21 cellular contexts compared by ENCODE assay signal in genomic region chr3:127420825-127421224, GRCh38.
DNase-seq lines count a peak whose midpoint lies in the region; ATAC-seq and TF ChIP-seq lines count a peak whose summit lies in the region.
"Had no signal": no experiment of that assay in that cellular context is flagged by ENCODE, and none has a peak within 500 bp of the region (broad histone marks: within the 10 kb centered on the region; RNA-seq: fewer than 3 reads in every experiment).

No MANE protein-coding gene starts in this region.

- H3K36me3 ChIP-seq in esophagus muscularis mucosa = no peaks in the 10 kb centered on the region
- no peaks in the 10 kb centered on the region for H3K36me3 ChIP-seq in neural progenitor cell
- H3K36me3 ChIP-seq: thyroid gland had no signal

- 30% methylated on average over 4 of the region's 6 CpGs for WGBS in esophagus muscularis mucosa

- H3K4me1 Mint-ChIP-seq in neural progenitor cell (peaks cover 94% of the 10 kb centered on the region), osteocyte (ENCODE audit: unreplicated experiment) (no peaks in the 10 kb centered on the region)
- H3K4me1 Mint-ChIP-seq: activated naive CD4-positive, alpha-beta T cell treated with anti-CD3 and anti-CD28 coated beads, Interleukin-2, amount 10 ng/mL, durations not matched to agents 7 days and 5 days; central memory CD8-positive, alpha-beta T cell had no signal

- TF ChIP-seq CTCF in esophagus muscularis mucosa (IDR thresholded peaks at IDR 0.05) = no peak
- TF ChIP-seq CTCF in neural progenitor cell (IDR thresholded peaks at IDR 0.05) = no peak
- no peak for TF ChIP-seq CTCF in osteocyte (IDR thresholded peaks at IDR 0.05)

- H3K79me2 ChIP-seq in neural progenitor cell (ENCODE audit: low read depth) = no peaks in the 10 kb centered on the region

- peaks cover 2% of the 10 kb centered on the region for H3F3A ChIP-seq in neural progenitor cell (ENCODE audit: low read depth)

- ATAC-seq in HG03095 (IDR thresholded peaks at IDR 0.05; ENCODE audit: unreplicated experiment) = no peak
- ATAC-seq: CD8-positive, alpha-beta T cell; foreskin keratinocyte had no signal

- no peak overlapping the region for H3K9ac ChIP-seq in neural progenitor cell
- H3K9ac ChIP-seq: KMS-11 had no signal

- H3K27me3 ChIP-seq in esophagus muscularis mucosa (peaks cover 0 to 74% (median 0%) of the 10 kb centered on the region in 4 donors), neural progenitor cell (no peaks in the 10 kb centered on the region)
- H3K27me3 ChIP-seq: thyroid gland had no signal

- H3K36me3 Mint-ChIP-seq in neural progenitor cell = no peaks in the 10 kb centered on the region
- H3K36me3 Mint-ChIP-seq in osteocyte (ENCODE audit: unreplicated experiment) = no peaks in the 10 kb centered on the region
- H3K36me3 Mint-ChIP-seq: activated naive CD4-positive, alpha-beta T cell treated with anti-CD3 and anti-CD28 coated beads, Interleukin-2, amount 10 ng/mL, durations not matched to agents 7 days and 5 days; CD8-positive, alpha-beta T cell had no signal

- H3K9me3 Mint-ChIP-seq in neural progenitor cell (no peaks in the 10 kb centered on the region), osteocyte (ENCODE audit: unreplicated experiment) (no peaks in the 10 kb centered on the region)
- H3K9me3 Mint-ChIP-seq: activated naive CD4-positive, alpha-beta T cell treated with anti-CD3 and anti-CD28 coated beads, Interleukin-2, amount 10 ng/mL, durations not matched to agents 7 days and 5 days; CD8-positive, alpha-beta T cell; central memory CD8-positive, alpha-beta T cell; stimulated activated naive CD8-positive, alpha-beta T cell treated with anti-CD3 and anti-CD28 coated beads, Interleukin-15, Interleukin-2, amounts not matched to agents 100 ng/mL and 50 ng/mL, for 24 hours had no signal

- peaks cover 10% of the 10 kb centered on the region for H3K27me3 Mint-ChIP-seq in neural progenitor cell (ENCODE audit: insufficient read depth, low read depth)
- peaks cover 68% of the 10 kb centered on the region for H3K27me3 Mint-ChIP-seq in osteocyte (ENCODE audit: unreplicated experiment)

- H3K27ac ChIP-seq in esophagus muscularis mucosa (replicated peaks in 1 of 4) = no peak overlapping the region
- H3K27ac ChIP-seq in neural progenitor cell = no peak overlapping the region
- H3K27ac ChIP-seq: 22Rv1, foreskin keratinocyte, KMS-11, thyroid gland had no signal

- H3K4me3 ChIP-seq in esophagus muscularis mucosa (no peak overlapping the region), neural progenitor cell (no peak overlapping the region)
- H3K4me3 ChIP-seq: thyroid gland had no signal

- peak overlapping the region; percentile 48 for H3K4me2 ChIP-seq in neural progenitor cell
- H3K4me2 ChIP-seq: KMS-11 had no signal

- H4K20me1 ChIP-seq in neural progenitor cell (ENCODE audit: low read depth) = no peaks in the 10 kb centered on the region

- intact Hi-C loops in esophagus muscularis mucosa (cut with DNase I) = no loop called here

- DNase-seq in DMS 273 (lab: John Stamatoyannopoulos, UW; ENCODE audit: unreplicated experiment) (peak; percentile 35), DMS 273 treated with DMSO at 0.1 percent for 48 hours (lab: John Stamatoyannopoulos, UW) (no peak), NCI-H82 treated with DMSO at 0.1 percent for 48 hours (lab: John Stamatoyannopoulos, UW; ENCODE audit: unreplicated experiment) (peak; percentile 24), esophagus muscularis mucosa (ENCODE audit: extremely low spot score) (peak; percentile 90), neural progenitor cell (ENCODE audit: low spot score) (peak; percentile 36), osteocyte (ENCODE audit: extremely low spot score, unreplicated experiment) (no peak)
- no peak for DNase-seq in effector CD8-positive, alpha-beta T cell (lab: John Stamatoyannopoulos, UW)
- DNase-seq: activated naive CD4-positive, alpha-beta T cell treated with anti-CD3 and anti-CD28 coated beads, Interleukin-2, amount 10 ng/mL, durations not matched to agents 7 days and 5 days; CD8-positive, alpha-beta T cell; DMS79 treated with DMSO at 0.1 percent for 48 hours; foreskin keratinocyte; GOT3; MV-4-11; NCI-H1694; NCI-H526 treated with DMSO at 0.1 percent for 48 hours; thyroid gland had no signal

- H3K4me3 Mint-ChIP-seq in neural progenitor cell (no peak overlapping the region), osteocyte (ENCODE audit: unreplicated experiment) (no peak overlapping the region)
- H3K4me3 Mint-ChIP-seq: activated naive CD4-positive, alpha-beta T cell treated with anti-CD3 and anti-CD28 coated beads, Interleukin-2, amount 10 ng/mL, durations not matched to agents 7 days and 5 days; CD8-positive, alpha-beta T cell; central memory CD8-positive, alpha-beta T cell; stimulated activated naive CD8-positive, alpha-beta T cell treated with anti-CD3 and anti-CD28 coated beads, Interleukin-15, Interleukin-2, amounts not matched to agents 100 ng/mL and 50 ng/mL, for 24 hours had no signal

- H3K9me3 ChIP-seq in esophagus muscularis mucosa (no peaks in the 10 kb centered on the region), neural progenitor cell (ENCODE audit: low read depth) (no peaks in the 10 kb centered on the region)
- H3K9me3 ChIP-seq: thyroid gland had no signal

- TF ChIP-seq POLR2A in esophagus muscularis mucosa (IDR thresholded peaks at IDR 0.05; ENCODE audit: low read depth) = no peak

- H2AFZ ChIP-seq in neural progenitor cell (replicated peaks) = no peak overlapping the region

- H3K4me1 ChIP-seq in esophagus muscularis mucosa (no peaks in the 10 kb centered on the region), neural progenitor cell (peaks cover 74% of the 10 kb centered on the region)
- H3K4me1 ChIP-seq: foreskin keratinocyte, thyroid gland had no signal

- H3K27ac Mint-ChIP-seq in neural progenitor cell = peak overlapping the region; percentile 83
- H3K27ac Mint-ChIP-seq in osteocyte (ENCODE audit: unreplicated experiment) = no peak overlapping the region
- H3K27ac Mint-ChIP-seq: activated naive CD4-positive, alpha-beta T cell treated with anti-CD3 and anti-CD28 coated beads, Interleukin-2, amount 10 ng/mL, durations not matched to agents 7 days and 5 days; CD8-positive, alpha-beta T cell; stimulated activated naive CD8-positive, alpha-beta T cell treated with anti-CD3 and anti-CD28 coated beads, Interleukin-15, Interleukin-2, amounts not matched to agents 100 ng/mL and 50 ng/mL, for 24 hours had no signal

- TF ChIP-seq EP300 in esophagus muscularis mucosa (IDR thresholded peaks at IDR 0.05) = no peak

Comparison
In these comparisons a context has a peak if more than half of its experiments do, and no peak if none do; other contexts are left out.
1. DNase-seq: peak in DMS 273 (single experiment), NCI-H82 treated with DMSO at 0.1 percent for 48 hours (single experiment), esophagus muscularis mucosa (single experiment) and neural progenitor cell (single experiment); none in DMS 273 treated with DMSO at 0.1 percent for 48 hours (single experiment), effector CD8-positive, alpha-beta T cell (single experiment) and osteocyte (single experiment).